In genomic region chr2:118166242-118166641, GRCh38 we compare ENCODE assay signal across 27 cellular contexts.
"Had no signal": no experiment of that assay in that cellular context is flagged by ENCODE, and none has a peak within 500 bp of the region (broad histone marks: within the 10 kb centered on the region; RNA-seq: fewer than 3 reads in every experiment).

No MANE protein-coding gene starts in this region.

- H3K4me3 Mint-ChIP-seq: natural killer cell; nephron; neural progenitor cell; stimulated activated effector memory CD8-positive, alpha-beta T cell treated with anti-CD3 and anti-CD28 coated beads, Interleukin-12 subunit alpha, Interleukin-12 subunit beta, amount 100 ng/mL, for 72 hours; stimulated activated naive B cell treated with anti-CD40 and anti-IgM and Interleukin-4, amounts not matched to agents 10 μg/mL and 1 μg/mL and 100 μg/mL, for 72 hours; stimulated activated naive CD8-positive, alpha-beta T cell treated with anti-CD3 and anti-CD28 coated beads, Interleukin-15, Interleukin-2, amounts not matched to agents 100 ng/mL and 50 ng/mL, for 24 hours had no signal

- ATAC-seq: natural killer cell; psoas muscle; right cardiac atrium; stimulated activated effector memory CD8-positive, alpha-beta T cell treated with anti-CD3 and anti-CD28 coated beads, Interleukin-12 subunit alpha, Interleukin-12 subunit beta, amount 100 ng/mL, for 72 hours; stimulated activated naive B cell treated with anti-CD40 and anti-IgM and Interleukin-4, amounts not matched to agents 10 μg/mL and 1 μg/mL and 100 μg/mL, for 72 hours had no signal

- H3K27ac ChIP-seq: neural progenitor cell, ovary, parathyroid adenoma, psoas muscle, sigmoid colon, stomach, thoracic aorta, thyroid gland, tibial nerve, upper lobe of left lung, uterus had no signal

- H3K79me2 ChIP-seq: parathyroid adenoma had no signal

- H3K9me3 Mint-ChIP-seq: natural killer cell had no signal

- H3K4me3 ChIP-seq: neural progenitor cell, ovary, psoas muscle, right lobe of liver, sigmoid colon, stomach, thoracic aorta, thyroid gland, tibial nerve, upper lobe of left lung, uterus had no signal

- H3K9ac ChIP-seq: neural progenitor cell, parathyroid adenoma had no signal

- H3K9me3 ChIP-seq: ovary, psoas muscle, right lobe of liver, sigmoid colon, thoracic aorta, thyroid gland, upper lobe of left lung, uterus had no signal

- H2AFZ ChIP-seq: neural progenitor cell, parathyroid adenoma had no signal

- H3K4me1 ChIP-seq: neural progenitor cell, parathyroid adenoma, psoas muscle, sigmoid colon, stomach, thyroid gland, uterus had no signal

- H3K4me1 Mint-ChIP-seq: nephron; neural progenitor cell; stimulated activated effector memory CD8-positive, alpha-beta T cell treated with anti-CD3 and anti-CD28 coated beads, Interleukin-12 subunit alpha, Interleukin-12 subunit beta, amount 100 ng/mL, for 72 hours had no signal

- H3K36me3 Mint-ChIP-seq: natural killer cell; neural progenitor cell; stimulated activated effector memory CD8-positive, alpha-beta T cell treated with anti-CD3 and anti-CD28 coated beads, Interleukin-12 subunit alpha, Interleukin-12 subunit beta, amount 100 ng/mL, for 72 hours had no signal

- FAIRE-seq: small intestine had no signal

- H3K27me3 ChIP-seq: neural progenitor cell, ovary, right lobe of liver, sigmoid colon, stomach, thyroid gland, tibial nerve, upper lobe of left lung, uterus had no signal

- H3K27ac Mint-ChIP-seq: natural killer cell; nephron; neural progenitor cell; progenitor cell of endocrine pancreas; stimulated activated effector memory CD8-positive, alpha-beta T cell treated with anti-CD3 and anti-CD28 coated beads, Interleukin-12 subunit alpha, Interleukin-12 subunit beta, amount 100 ng/mL, for 72 hours; stimulated activated naive B cell treated with anti-CD40 and anti-IgM and Interleukin-4, amounts not matched to agents 10 μg/mL and 1 μg/mL and 100 μg/mL, for 72 hours; stimulated activated naive CD8-positive, alpha-beta T cell treated with anti-CD3 and anti-CD28 coated beads, Interleukin-15, Interleukin-2, amounts not matched to agents 100 ng/mL and 50 ng/mL, for 24 hours had no signal

- H3K36me3 ChIP-seq: neural progenitor cell, ovary, right lobe of liver, sigmoid colon, stomach, thoracic aorta, thyroid gland, tibial nerve, upper lobe of left lung, uterus had no signal

- DNase-seq: natural killer cell; occipital lobe; ovary; posterior cingulate gyrus; psoas muscle; right cardiac atrium; right lobe of liver; sigmoid colon; small intestine; stimulated activated CD4-positive, alpha-beta T cell treated with anti-CD3 and anti-CD28 coated beads, Interleukin-15, amount 100 ng/mL, for 24 hours; stimulated activated CD4-positive, alpha-beta T cell treated with anti-CD3 and anti-CD28 coated beads, Interleukin-2, amount 100 ng/mL, for 24 hours; stimulated activated CD4-positive, alpha-beta T cell treated with anti-CD3 and anti-CD28 coated beads, Interleukin-2, amount 100 ng/mL, for 48 hours; stimulated activated CD4-positive, alpha-beta T cell treated with anti-CD3 and anti-CD28 coated beads, Interleukin-4, amount 100 ng/mL, for 24 hours; stimulated activated naive B cell treated with anti-CD40 and anti-IgM and Interleukin-4, amounts not matched to agents 10 μg/mL and 1 μg/mL and 100 μg/mL, for 72 hours; stimulated activated naive CD4-positive, alpha-beta T cell treated with Interleukin-2 at 50 U/mL for 16 hours; stomach; thyroid gland; upper lobe of left lung; uterus had no signal

- H3K4me2 ChIP-seq: neural progenitor cell had no signal

- H3K27me3 Mint-ChIP-seq: progenitor cell of endocrine pancreas had no signal
